ENCODE assay signal across 1 cellular context in genomic region chr19:5826531-5827341, GRCh38.
TF ChIP-seq lines count a peak whose summit lies in the region.

No MANE protein-coding gene starts in this region.

TF ChIP-seq in K562, 482 proteins besides CTCF, POLR2A, EP300 and RAD21:
- TF ChIP-seq CBFA2T3 (IDR thresholded peaks at IDR 0.05) (no peak), ZNF324 (CRISPR knock-in tag; IDR thresholded peaks at IDR 0.05) (no peak), PKNOX1 (IDR thresholded peaks at IDR 0.05) (peak; percentile 85), ZFX (CRISPR knock-in tag; IDR thresholded peaks at IDR 0.05) (peak; percentile 21; the same call in 1 of the 2 replicates), LARP7 (IDR thresholded peaks at IDR 0.05) (no peak), PBX2 (CRISPR knock-in tag; IDR thresholded peaks at IDR 0.05; ENCODE audit: low read depth) (no peak), PBX2 (tag; conservative IDR thresholded peaks at IDR 0.05; ENCODE audit: low read depth) (peak; percentile 81), CHCHD3 (CRISPR knock-in tag; IDR thresholded peaks at IDR 0.05) (no peak), ZBTB7A (IDR thresholded peaks at IDR 0.05; ENCODE audit: borderline replicate concordance, control insufficient read depth, low read depth, low read length) (0 out of 2 replicates have a peak, but pooled peaks have one; percentile 16), NR2F6 (CRISPR knock-in tag; IDR thresholded peaks at IDR 0.05) (no peak), USF1 (CRISPR knock-in tag; IDR thresholded peaks at IDR 0.05) (peak; percentile 39; the same call in 1 of the 2 replicates), BRD9 (IDR thresholded peaks at IDR 0.05; ENCODE audit: low read depth, partially characterized antibody) (no peak), MEIS2 (IDR thresholded peaks at IDR 0.05; ENCODE audit: partially characterized antibody) (peak; percentile 86), BHLHE40 (IDR thresholded peaks at IDR 0.05; ENCODE audit: low read length) (0 out of 2 replicates have a peak, but pooled peaks have one; percentile 10), BCOR (IDR thresholded peaks at IDR 0.05) (peak; percentile 55; the same call in 1 of the 2 replicates), NFIC (IDR thresholded peaks at IDR 0.05) (peak; percentile 86), ADNP (tag; IDR thresholded peaks at IDR 0.05) (0 out of 2 replicates have a peak, but pooled peaks have one; percentile 29), TGIF2 (CRISPR knock-in tag; IDR thresholded peaks at IDR 0.05) (no peak)
TF ChIP-seq in K562: peak in this region for 10.
